Comparison of ENCODE assay signal across 12 cellular contexts in the genomic region with DNA sequence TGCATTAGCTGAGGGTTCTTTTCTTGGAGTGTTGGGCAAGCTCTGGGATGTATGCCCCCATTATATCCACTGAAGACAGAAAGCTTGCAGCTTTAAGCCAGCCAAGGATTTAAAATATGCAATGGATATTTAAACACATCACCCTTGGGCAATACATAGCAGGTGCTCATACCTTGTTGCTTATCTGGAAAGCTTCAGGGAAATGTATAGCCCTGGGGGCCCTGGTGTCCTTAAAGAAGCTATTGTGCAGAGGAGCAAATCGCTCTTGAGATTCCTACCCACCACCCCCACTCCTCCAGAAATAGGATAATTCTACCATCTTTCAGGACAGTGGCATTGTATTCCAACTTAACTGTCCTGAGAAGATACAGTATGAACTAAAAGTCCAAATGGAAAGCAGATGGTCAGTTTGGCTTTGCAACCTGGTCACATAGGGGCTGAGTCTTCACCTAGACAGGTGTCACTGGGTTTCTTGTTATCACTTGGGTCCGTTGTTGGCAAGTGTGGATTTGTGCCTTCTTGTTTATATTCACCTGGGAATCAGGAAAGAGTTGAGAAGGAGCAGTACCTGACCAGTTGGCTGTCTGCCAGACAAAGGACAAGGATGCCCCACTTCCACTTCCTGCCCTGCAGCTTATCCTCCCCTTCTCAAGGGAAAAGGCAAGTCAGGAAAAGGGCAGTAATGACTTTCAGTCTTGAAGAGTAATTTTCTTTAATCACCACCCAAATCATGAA. TPM values are rescaled to one million over a fixed set of nuclear protein-coding genes. Genes with fewer than 3 reads are reported as not detected.
DNase-seq lines count a peak whose midpoint lies in the region; ATAC-seq and TF ChIP-seq lines count a peak whose summit lies in the region.
"Had no signal": no experiment of that assay in that cellular context is flagged by ENCODE, and none has a peak within 500 bp of the region (broad histone marks: within the 10 kb centered on the region; RNA-seq: fewer than 3 reads in every experiment).

No MANE protein-coding gene starts in this region.

- H3K4me1 Mint-ChIP-seq in osteocyte (ENCODE audit: unreplicated experiment): peaks cover 7% of the 10 kb centered on the region

- TF ChIP-seq CTCF in colonic mucosa (IDR thresholded peaks at IDR 0.05): no peak
- no peak for TF ChIP-seq CTCF in osteocyte (IDR thresholded peaks at IDR 0.05)

- H3K27ac Mint-ChIP-seq in osteocyte (ENCODE audit: unreplicated experiment): no peak overlapping the region

- H3K9me3 ChIP-seq in colonic mucosa: no peaks in the 10 kb centered on the region
- H3K9me3 ChIP-seq: adrenal gland had no signal

- H3K4me3 ChIP-seq in colonic mucosa: no peak overlapping the region

- no peak for ATAC-seq in GM18519 (IDR thresholded peaks at IDR 0.05; ENCODE audit: low FRiP score, unreplicated experiment)

- no peaks in the 10 kb centered on the region for H3K27me3 ChIP-seq in colonic mucosa
- H3K27me3 ChIP-seq: adrenal gland had no signal

- H3K4me1 ChIP-seq in colonic mucosa: peaks cover 8% of the 10 kb centered on the region

- H3K27ac ChIP-seq in colonic mucosa: no peak overlapping the region

- peaks cover 5% of the 10 kb centered on the region for H3K27me3 Mint-ChIP-seq in osteocyte (ENCODE audit: unreplicated experiment)

- H3K36me3 ChIP-seq in colonic mucosa: no peaks in the 10 kb centered on the region
- H3K36me3 ChIP-seq: adrenal gland had no signal

- H3K9me3 Mint-ChIP-seq in osteocyte (ENCODE audit: unreplicated experiment): no peaks in the 10 kb centered on the region

- H3K36me3 Mint-ChIP-seq in osteocyte (ENCODE audit: unreplicated experiment): no peaks in the 10 kb centered on the region

- no peak overlapping the region for H3K4me3 Mint-ChIP-seq in osteocyte (ENCODE audit: unreplicated experiment)

- DNase-seq in NCI-H1417 (lab: John Stamatoyannopoulos, UW) (peak; percentile 7 to 51 (median 9)), NCI-H1417 treated with DMSO at 0.1 percent for 48 hours (lab: John Stamatoyannopoulos, UW) (no peak), M059J (ENCODE audit: low read depth) (peak; percentile 6), colonic mucosa (peak; percentile 62), osteocyte (ENCODE audit: extremely low spot score, unreplicated experiment) (peak; percentile 21), inferior parietal cortex (ENCODE audit: extremely low spot score) (no peak), NCI-H1694 treated with DMSO at 0.1 percent for 48 hours (lab: John Stamatoyannopoulos, UW) (no peak)
- DNase-seq: stimulated activated CD4-positive, alpha-beta T cell treated with anti-CD3 and anti-CD28 coated beads, Interleukin-12 subunit alpha, Interleukin-12 subunit beta, amount 100 ng/mL, for 4 hours; T-helper 1 cell had no signal

- intact Hi-C loops in colonic mucosa (cut with DNase I): no loop called here

- H3K9ac ChIP-seq in colonic mucosa (ENCODE audit: low read depth in 2 of 2, low read length in 2 of 2): no peak overlapping the region

RNA-seq across cellular contexts. Expression of a gene that starts 3.4 kb away (rescaled TPM):
- total RNA-seq in M059J (2014; rRNA removed; shearing (Covaris generic)): not detected in 2 replicates
- total RNA-seq in colonic mucosa (10 to 100 TPM; 44.9 to 54.5 TPM), osteocyte (not detected in 2 replicates)
- total RNA-seq: activated CD8-positive, alpha-beta memory T cell treated with anti-CD3 and anti-CD28 coated beads for 36 hours; adrenal gland had no signal

RNA-seq across cellular contexts. Expression of a gene that starts 44.5 kb away (rescaled TPM):
- 8.0 and 24.0 TPM in 2 replicates for total RNA-seq in M059J (2014; rRNA removed; shearing (Covaris generic))
- 10 to 100 TPM; 73.0 to 88.3 TPM for total RNA-seq in colonic mucosa
- 86.1 and 105 TPM in 2 replicates for total RNA-seq in osteocyte

RNA-seq across cellular contexts. Expression of a gene that starts 56.2 kb away (rescaled TPM):
- 28.8 and 41.2 TPM in 2 replicates for total RNA-seq in M059J (2014; rRNA removed; shearing (Covaris generic))
- total RNA-seq in colonic mucosa (10 to 100 TPM; 20.1 to 25.1 TPM), osteocyte (38.4 and 41.1 TPM in 2 replicates)

Comparison
In these comparisons a context has a peak if more than half of its experiments do, and no peak if none do; other contexts are left out.
1. DNase-seq: peak in NCI-H1417 (3 of 3), M059J (single experiment), colonic mucosa (single experiment) and osteocyte (single experiment); none in NCI-H1417 treated with DMSO at 0.1 percent for 48 hours (single experiment), inferior parietal cortex (single experiment) and NCI-H1694 treated with DMSO at 0.1 percent for 48 hours (single experiment).
2. RNA of a gene that starts 3.4 kb away (total RNA-seq): 44.9 to 54.5 TPM in colonic mucosa; not detected in M059J and not detected in osteocyte; every median in the first group is over 10 times any median in the second.